ENCODE assay signal across 8 cellular contexts in the genomic region with DNA sequence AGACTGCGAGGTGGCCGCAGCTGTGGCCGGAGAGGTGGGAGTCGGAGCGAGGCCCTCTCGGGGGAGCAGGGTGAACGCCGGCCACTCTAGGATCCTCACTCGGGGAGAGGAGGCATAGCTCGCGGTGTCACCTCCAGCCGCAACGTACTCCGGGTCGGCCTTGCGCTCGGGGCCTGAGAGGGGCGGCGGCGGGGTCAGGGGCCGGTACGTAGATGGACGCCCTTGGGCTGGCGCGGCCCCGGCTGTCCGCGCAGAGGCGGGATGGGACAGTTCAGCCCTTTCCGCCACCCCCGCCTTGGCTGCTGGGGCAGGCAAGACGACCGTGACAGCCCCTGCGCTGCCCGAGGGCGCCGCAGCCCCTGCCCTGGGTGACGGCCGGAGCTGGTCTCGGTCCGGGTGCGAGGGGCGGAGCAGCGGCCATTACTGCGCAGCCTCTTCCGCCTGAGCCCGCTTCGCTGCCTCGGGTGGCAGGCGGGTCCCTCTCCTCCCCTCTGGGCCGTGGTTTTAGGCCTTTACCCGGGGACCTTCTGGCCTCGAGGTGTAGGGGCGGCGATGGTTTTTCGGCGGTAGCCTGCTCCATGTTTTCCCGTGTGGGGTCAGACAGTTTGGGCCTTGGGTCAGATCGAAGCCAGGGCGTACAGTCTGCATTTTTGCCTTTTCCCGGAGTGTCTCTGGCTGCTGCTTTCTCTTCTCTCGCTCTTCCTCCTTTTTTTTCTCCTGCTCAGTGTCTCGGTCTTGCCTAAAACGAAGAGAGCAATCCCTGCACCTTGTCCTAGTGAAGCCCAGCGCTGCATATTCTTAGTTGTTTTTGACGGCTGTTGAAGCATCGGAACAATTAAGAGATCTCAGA. TPM values are rescaled to one million over a fixed set of nuclear protein-coding genes. Genes with fewer than 3 reads are reported as not detected.
DNase-seq lines count a peak whose midpoint lies in the region; ATAC-seq and TF ChIP-seq lines count a peak whose summit lies in the region.

No MANE protein-coding gene starts in this region.

- TF ChIP-seq RAD21 in neural cell (conservative IDR thresholded peaks at IDR 0.05): no peak

- H3K4me3 Mint-ChIP-seq in activated T-helper 1 cell treated with anti-CD3 and anti-CD28 coated beads, Interleukin-12 subunit alpha, Interleukin-12 subunit beta, Interleukin-2, Interleukin-4 antibody, amounts not matched to agents 30 ng/mL and 10 ng/mL and 1 ng/mL, durations not matched to agents 14 hours and 24 hours and 36 hours: peak overlapping the region; percentile 100

- H3K36me3 Mint-ChIP-seq in activated T-helper 1 cell treated with anti-CD3 and anti-CD28 coated beads, Interleukin-12 subunit alpha, Interleukin-12 subunit beta, Interleukin-2, Interleukin-4 antibody, amounts not matched to agents 30 ng/mL and 10 ng/mL and 1 ng/mL, durations not matched to agents 14 hours and 24 hours and 36 hours (ENCODE audit: low read depth): peaks cover 6% of the 10 kb centered on the region

- H3K4me3 ChIP-seq in fibroblast of mammary gland (ENCODE audit: control insufficient read depth, low read depth, low read length): peak overlapping the region; percentile 74
- peak overlapping the region; percentile 90 for H3K4me3 ChIP-seq in neural cell (ENCODE audit: low read length)

- H3K27me3 Mint-ChIP-seq in activated T-helper 1 cell treated with anti-CD3 and anti-CD28 coated beads, Interleukin-12 subunit alpha, Interleukin-12 subunit beta, Interleukin-2, Interleukin-4 antibody, amounts not matched to agents 30 ng/mL and 10 ng/mL and 1 ng/mL, durations not matched to agents 14 hours and 24 hours and 36 hours (ENCODE audit: insufficient read depth): peaks cover 8% of the 10 kb centered on the region

- H3K9me3 Mint-ChIP-seq in activated T-helper 1 cell treated with anti-CD3 and anti-CD28 coated beads, Interleukin-12 subunit alpha, Interleukin-12 subunit beta, Interleukin-2, Interleukin-4 antibody, amounts not matched to agents 30 ng/mL and 10 ng/mL and 1 ng/mL, durations not matched to agents 14 hours and 24 hours and 36 hours: no peaks in the 10 kb centered on the region

- H3K27ac ChIP-seq in neural cell (ENCODE audit: low read length) (peak overlapping the region; percentile 96), temporal lobe (ENCODE audit: low read depth, low read length) (peak overlapping the region; percentile 91)

- TF ChIP-seq EP300 in neural cell (conservative IDR thresholded peaks at IDR 0.05; ENCODE audit: poor library complexity, severe bottlenecking): no peak

- H3K9me2 ChIP-seq in neural cell (ENCODE audit: insufficient read depth, low read length): no peaks in the 10 kb centered on the region

- TF ChIP-seq CTCF in fibroblast of mammary gland (conservative IDR thresholded peaks at IDR 0.05; ENCODE audit: control insufficient read depth, insufficient read depth, low read depth, low read length): no peak
- TF ChIP-seq CTCF in neural cell (IDR thresholded peaks at IDR 0.05; ENCODE audit: poor library complexity, severe bottlenecking): no peak

- H3K27me3 ChIP-seq in neural cell (ENCODE audit: insufficient read depth, low read depth, low read length): no peaks in the 10 kb centered on the region

- peaks cover 45% of the 10 kb centered on the region for H3K4me1 Mint-ChIP-seq in activated T-helper 1 cell treated with anti-CD3 and anti-CD28 coated beads, Interleukin-12 subunit alpha, Interleukin-12 subunit beta, Interleukin-2, Interleukin-4 antibody, amounts not matched to agents 30 ng/mL and 10 ng/mL and 1 ng/mL, durations not matched to agents 14 hours and 24 hours and 36 hours (ENCODE audit: low read depth)

- H2AFZ ChIP-seq in neural cell (ENCODE audit: low read depth, low read length): peak overlapping the region; percentile 71

- no peaks in the 10 kb centered on the region for H4K20me1 ChIP-seq in neural cell (ENCODE audit: insufficient read depth)

- peak overlapping the region; percentile 83 for H3K4me2 ChIP-seq in neural cell (ENCODE audit: low read length)

- no peaks in the 10 kb centered on the region for H3K36me3 ChIP-seq in neural cell (ENCODE audit: insufficient read depth, low read length)

- peak overlapping the region; percentile 100 for H3K27ac Mint-ChIP-seq in activated T-helper 1 cell treated with anti-CD3 and anti-CD28 coated beads, Interleukin-12 subunit alpha, Interleukin-12 subunit beta, Interleukin-2, Interleukin-4 antibody, amounts not matched to agents 30 ng/mL and 10 ng/mL and 1 ng/mL, durations not matched to agents 14 hours and 24 hours and 36 hours

- no peaks in the 10 kb centered on the region for H3F3A ChIP-seq in neural cell (ENCODE audit: insufficient read depth, low read length, poor library complexity, severe bottlenecking)

- peak; percentile 66 for ATAC-seq in GM19372 (IDR thresholded peaks at IDR 0.05; ENCODE audit: low read depth, unreplicated experiment)
- peak; percentile 55 for ATAC-seq in HG03469 (IDR thresholded peaks at IDR 0.05; ENCODE audit: unreplicated experiment)

- DNase-seq in CMK (ENCODE audit: low read depth): peak; percentile 17
- DNase-seq in activated T-helper 1 cell treated with anti-CD3 and anti-CD28 coated beads, Interleukin-12 subunit alpha, Interleukin-12 subunit beta, Interleukin-2, Interleukin-4 antibody, amounts not matched to agents 30 ng/mL and 10 ng/mL and 1 ng/mL, durations not matched to agents 14 hours and 24 hours and 36 hours (ENCODE audit: low spot score): peak; percentile 37
- DNase-seq in fibroblast of mammary gland (ENCODE audit: low read depth): peak; percentile 37

- intact Hi-C loops in activated T-helper 1 cell treated with anti-CD3 and anti-CD28 coated beads, Interleukin-12 subunit alpha, Interleukin-12 subunit beta, Interleukin-2, Interleukin-4 antibody, amounts not matched to agents 30 ng/mL and 10 ng/mL and 1 ng/mL, durations not matched to agents 14 hours and 24 hours and 36 hours (cut with micrococcal nuclease): loop anchor here (1.0 to 10.0 kb wide), 10 partner anchors 23 to 1475 kb away; a partner anchor contains a TSS

- peaks cover 50% of the 10 kb centered on the region for H3K79me2 ChIP-seq in neural cell (replicated peaks; ENCODE audit: insufficient read depth, low read length)

- peak overlapping the region; percentile 99 for H3K9ac ChIP-seq in neural cell (ENCODE audit: low read length)

- H3K9me3 ChIP-seq in neural cell (ENCODE audit: low read length): no peaks in the 10 kb centered on the region

TF ChIP-seq in neural cell, 6 proteins besides CTCF, POLR2A, EP300 and RAD21:
- TF ChIP-seq POLR2AphosphoS5 (IDR thresholded peaks at IDR 0.05): peak; percentile 95
- peak; percentile 38 for TF ChIP-seq MXI1 (conservative IDR thresholded peaks at IDR 0.05; ENCODE audit: poor library complexity, severe bottlenecking)
- TF ChIP-seq, protein P1, sequence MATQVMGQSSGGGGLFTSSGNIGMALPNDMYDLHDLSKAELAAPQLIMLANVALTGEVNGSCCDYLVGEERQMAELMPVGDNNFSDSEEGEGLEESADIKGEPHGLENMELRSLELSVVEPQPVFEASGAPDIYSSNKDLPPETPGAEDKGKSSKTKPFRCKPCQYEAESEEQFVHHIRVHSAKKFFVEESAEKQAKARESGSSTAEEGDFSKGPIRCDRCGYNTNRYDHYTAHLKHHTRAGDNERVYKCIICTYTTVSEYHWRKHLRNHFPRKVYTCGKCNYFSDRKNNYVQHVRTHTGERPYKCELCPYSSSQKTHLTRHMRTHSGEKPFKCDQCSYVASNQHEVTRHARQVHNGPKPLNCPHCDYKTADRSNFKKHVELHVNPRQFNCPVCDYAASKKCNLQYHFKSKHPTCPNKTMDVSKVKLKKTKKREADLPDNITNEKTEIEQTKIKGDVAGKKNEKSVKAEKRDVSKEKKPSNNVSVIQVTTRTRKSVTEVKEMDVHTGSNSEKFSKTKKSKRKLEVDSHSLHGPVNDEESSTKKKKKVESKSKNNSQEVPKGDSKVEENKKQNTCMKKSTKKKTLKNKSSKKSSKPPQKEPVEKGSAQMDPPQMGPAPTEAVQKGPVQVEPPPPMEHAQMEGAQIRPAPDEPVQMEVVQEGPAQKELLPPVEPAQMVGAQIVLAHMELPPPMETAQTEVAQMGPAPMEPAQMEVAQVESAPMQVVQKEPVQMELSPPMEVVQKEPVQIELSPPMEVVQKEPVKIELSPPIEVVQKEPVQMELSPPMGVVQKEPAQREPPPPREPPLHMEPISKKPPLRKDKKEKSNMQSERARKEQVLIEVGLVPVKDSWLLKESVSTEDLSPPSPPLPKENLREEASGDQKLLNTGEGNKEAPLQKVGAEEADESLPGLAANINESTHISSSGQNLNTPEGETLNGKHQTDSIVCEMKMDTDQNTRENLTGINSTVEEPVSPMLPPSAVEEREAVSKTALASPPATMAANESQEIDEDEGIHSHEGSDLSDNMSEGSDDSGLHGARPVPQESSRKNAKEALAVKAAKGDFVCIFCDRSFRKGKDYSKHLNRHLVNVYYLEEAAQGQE (IDR thresholded peaks at IDR 0.05; ENCODE audit: borderline replicate concordance): peak; percentile 70
- no peak for TF ChIP-seq TAF1 (IDR thresholded peaks at IDR 0.05; ENCODE audit: low read depth)
- TF ChIP-seq SMC3 (conservative IDR thresholded peaks at IDR 0.05; ENCODE audit: poor library complexity): no peak
- TF ChIP-seq EZH2 (IDR thresholded peaks at IDR 0.05; ENCODE audit: borderline replicate concordance, insufficient read depth, low read length, poor library complexity, severe bottlenecking): no peak

RNA-seq across cellular contexts. Expression of a gene that starts 0.5 kb away (rescaled TPM):
- polyA plus RNA-seq in PFSK-1 (2012; ENCODE audit: insufficient read length, low read depth): 23.1 TPM
- total RNA-seq in activated T-helper 1 cell treated with anti-CD3 and anti-CD28 coated beads, Interleukin-12 subunit alpha, Interleukin-12 subunit beta, Interleukin-2, Interleukin-4 antibody, amounts not matched to agents 30 ng/mL and 10 ng/mL and 1 ng/mL, durations not matched to agents 14 hours and 24 hours and 36 hours: 18.3 and 20.5 TPM in 2 replicates
- 222 and 244 TPM in 2 replicates for polyA plus RNA-seq in neural cell
- polyA minus RNA-seq in neural cell: 174 and 198 TPM in 2 replicates
- total RNA-seq in temporal lobe: 80.4 TPM

Comparison
In these comparisons a context has a peak if more than half of its experiments do, and no peak if none do; other contexts are left out.
1. Peak in every context shown above with its lines: DNase-seq, ATAC-seq, H3K4me3 ChIP-seq and H3K27ac ChIP-seq.